15 cellular contexts compared by ENCODE assay signal in genomic region chr20:11387189-11387754, GRCh38.
DNase-seq lines count a peak whose midpoint lies in the region; ATAC-seq and TF ChIP-seq lines count a peak whose summit lies in the region.
"Had no signal": no experiment of that assay in that cellular context is flagged by ENCODE, and none has a peak within 500 bp of the region (broad histone marks: within the 10 kb centered on the region; RNA-seq: fewer than 3 reads in every experiment).

No MANE protein-coding gene starts in this region.

- in situ Hi-C loops in astrocyte of the spinal cord (cut with HindIII; ENCODE audit: low sequenced_read_pairs), result no loop called here

- no peak overlapping the region for H2BK12ac ChIP-seq in mesenchymal stem cell (ENCODE audit: low read length in 2 of 2)

- no peak for TF ChIP-seq CTCF in AG09309 (IDR thresholded peaks at IDR 0.05; ENCODE audit: control insufficient read depth, insufficient read depth, low read depth, low read length, missing control alignments)
- TF ChIP-seq CTCF in astrocyte of the spinal cord (IDR thresholded peaks at IDR 0.05; ENCODE audit: low read depth, low read length), result no peak

- H3K4me1 ChIP-seq in mesenchymal stem cell (ENCODE audit: control insufficient read depth, insufficient read depth, low read depth, low read length), result no peaks in the 10 kb centered on the region
- H3K4me1 ChIP-seq: parathyroid adenoma had no signal

- H3K36me3 Mint-ChIP-seq in immature natural killer cell, result no peaks in the 10 kb centered on the region
- H3K36me3 Mint-ChIP-seq: stimulated activated naive B cell treated with anti-CD40 and anti-IgM and Interleukin-4, amounts not matched to agents 10 μg/mL and 1 μg/mL and 100 μg/mL, for 72 hours had no signal

- no peak overlapping the region for H4K91ac ChIP-seq in mesenchymal stem cell (ENCODE audit: low read length)

- no peak overlapping the region for H4K8ac ChIP-seq in mesenchymal stem cell (ENCODE audit: low read length)

- WGBS in mesenchymal stem cell, result 7% methylated on average over 1 of the region's 2 CpGs

- no peaks in the 10 kb centered on the region for H3K4me1 Mint-ChIP-seq in immature natural killer cell
- H3K4me1 Mint-ChIP-seq: stimulated activated naive B cell treated with anti-CD40 and anti-IgM and Interleukin-4, amounts not matched to agents 10 μg/mL and 1 μg/mL and 100 μg/mL, for 72 hours had no signal

- DNase-seq in AG09309 (ENCODE audit: low read depth) (peak; percentile 70), HS-27A (ENCODE audit: low read depth) (peak; percentile 87), astrocyte of the spinal cord (ENCODE audit: low read depth, low spot score) (peak; percentile 88), mesenchymal stem cell (peak; percentile 69), NCI-H526 (lab: John Stamatoyannopoulos, UW) (no peak), COLO829 (ENCODE audit: low spot score) (no peak), immature natural killer cell (no peak)
- DNase-seq: CD4-positive, alpha-beta T cell; NCI-H1417 treated with DMSO at 0.1 percent for 48 hours; NCI-H748 treated with DMSO at 0.1 percent for 48 hours; stimulated activated CD4-positive, alpha-beta T cell treated with anti-CD3 and anti-CD28 coated beads, Interleukin-2, amount 100 ng/mL, for 48 hours; stimulated activated naive B cell treated with anti-CD40 and anti-IgM and Interleukin-4, amounts not matched to agents 10 μg/mL and 1 μg/mL and 100 μg/mL, for 72 hours had no signal

- H3K18ac ChIP-seq in mesenchymal stem cell (ENCODE audit: low read depth in 1 of 2, low read length in 2 of 2), result no peak overlapping the region

- H3K9me3 Mint-ChIP-seq in immature natural killer cell, result peaks cover 2 to 18% (median 6%) of the 10 kb centered on the region in 6 donors

- H3K4me3 Mint-ChIP-seq in immature natural killer cell, result no peak overlapping the region
- H3K4me3 Mint-ChIP-seq: CD4-positive, alpha-beta T cell; stimulated activated naive B cell treated with anti-CD40 and anti-IgM and Interleukin-4, amounts not matched to agents 10 μg/mL and 1 μg/mL and 100 μg/mL, for 72 hours had no signal

- no peak overlapping the region for H2BK15ac ChIP-seq in mesenchymal stem cell (ENCODE audit: low read depth, poor library complexity, severe bottlenecking)

- no peaks in the 10 kb centered on the region for H3K79me1 ChIP-seq in mesenchymal stem cell (replicated peaks; ENCODE audit: low read length, poor library complexity, severe bottlenecking)

- H3K14ac ChIP-seq in mesenchymal stem cell (ENCODE audit: low read length in 2 of 2), result no peak overlapping the region

- H3K4me2 ChIP-seq in mesenchymal stem cell (ENCODE audit: low read length, poor library complexity, severe bottlenecking), result no peak overlapping the region

- no peak overlapping the region for H2AFZ ChIP-seq in mesenchymal stem cell (ENCODE audit: low read depth, low read length)
- H2AFZ ChIP-seq: parathyroid adenoma had no signal

- no peaks in the 10 kb centered on the region for H3K27me3 ChIP-seq in mesenchymal stem cell (ENCODE audit: control insufficient read depth in 1 of 2, insufficient read depth in 1 of 2, low read length in 2 of 2)

- H2BK120ac ChIP-seq in mesenchymal stem cell (ENCODE audit: low read depth, low read length), result no peak overlapping the region

- H3K4ac ChIP-seq in mesenchymal stem cell (ENCODE audit: low read depth in 1 of 2, low read length in 2 of 2), result no peak overlapping the region

- H3K4me3 ChIP-seq in AG09309 (ENCODE audit: control insufficient read depth, low read depth, low read length) (no peak overlapping the region), astrocyte of the spinal cord (ENCODE audit: low read depth, low read length) (no peak overlapping the region), mesenchymal stem cell (ENCODE audit: insufficient read depth in 1 of 2, low read depth in 1 of 2, low read length in 2 of 2) (no peak overlapping the region)

- H3K27ac Mint-ChIP-seq in immature natural killer cell, result no peak overlapping the region
- H3K27ac Mint-ChIP-seq: CD4-positive, alpha-beta T cell; stimulated activated naive B cell treated with anti-CD40 and anti-IgM and Interleukin-4, amounts not matched to agents 10 μg/mL and 1 μg/mL and 100 μg/mL, for 72 hours had no signal

- no peak overlapping the region for H2BK5ac ChIP-seq in mesenchymal stem cell (ENCODE audit: low read depth, low read length, poor library complexity, severe bottlenecking)

- H2AK5ac ChIP-seq in mesenchymal stem cell (ENCODE audit: low read length, severe bottlenecking), result no peak overlapping the region

- H3K27ac ChIP-seq in mesenchymal stem cell (ENCODE audit: low read length, poor library complexity, severe bottlenecking), result no peak overlapping the region
- H3K27ac ChIP-seq: parathyroid adenoma had no signal

- no peak for ATAC-seq in GM19463 (IDR thresholded peaks at IDR 0.05; ENCODE audit: unreplicated experiment)
- ATAC-seq: activated CD4-positive, CD25-positive, alpha-beta regulatory T cell treated with anti-CD3 and anti-CD28 coated beads, Interleukin-2, amount 50 U/mL, for 24 hours; stimulated activated naive B cell treated with anti-CD40 and anti-IgM and Interleukin-4, amounts not matched to agents 10 μg/mL and 1 μg/mL and 100 μg/mL, for 72 hours had no signal

- no peaks in the 10 kb centered on the region for H3K27me3 Mint-ChIP-seq in immature natural killer cell (ENCODE audit: low read depth in 3 of 3)
- H3K27me3 Mint-ChIP-seq: CD4-positive, alpha-beta T cell; stimulated activated naive B cell treated with anti-CD40 and anti-IgM and Interleukin-4, amounts not matched to agents 10 μg/mL and 1 μg/mL and 100 μg/mL, for 72 hours had no signal

- H3K36me3 ChIP-seq in mesenchymal stem cell (ENCODE audit: control insufficient read depth in 1 of 2, insufficient read depth in 2 of 2, low read depth in 1 of 2, low read length in 2 of 2), result no peaks in the 10 kb centered on the region

- H3K9me3 ChIP-seq in mesenchymal stem cell (ENCODE audit: control insufficient read depth, low read length), result no peaks in the 10 kb centered on the region

- H3K23ac ChIP-seq in mesenchymal stem cell (ENCODE audit: low read length in 2 of 2), result no peak overlapping the region

- H3K9ac ChIP-seq in mesenchymal stem cell (ENCODE audit: low read length), result no peak overlapping the region
- H3K9ac ChIP-seq: parathyroid adenoma had no signal

Comparison
In these comparisons a context has a peak if more than half of its experiments do, and no peak if none do; other contexts are left out.
1. DNase-seq: peak in AG09309 (single experiment), HS-27A (single experiment), astrocyte of the spinal cord (single experiment) and mesenchymal stem cell (single experiment); none in NCI-H526 (0 of 2), COLO829 (single experiment) and immature natural killer cell (0 of 3).